Comparison of ENCODE assay signal across 9 cellular contexts in the genomic region with DNA sequence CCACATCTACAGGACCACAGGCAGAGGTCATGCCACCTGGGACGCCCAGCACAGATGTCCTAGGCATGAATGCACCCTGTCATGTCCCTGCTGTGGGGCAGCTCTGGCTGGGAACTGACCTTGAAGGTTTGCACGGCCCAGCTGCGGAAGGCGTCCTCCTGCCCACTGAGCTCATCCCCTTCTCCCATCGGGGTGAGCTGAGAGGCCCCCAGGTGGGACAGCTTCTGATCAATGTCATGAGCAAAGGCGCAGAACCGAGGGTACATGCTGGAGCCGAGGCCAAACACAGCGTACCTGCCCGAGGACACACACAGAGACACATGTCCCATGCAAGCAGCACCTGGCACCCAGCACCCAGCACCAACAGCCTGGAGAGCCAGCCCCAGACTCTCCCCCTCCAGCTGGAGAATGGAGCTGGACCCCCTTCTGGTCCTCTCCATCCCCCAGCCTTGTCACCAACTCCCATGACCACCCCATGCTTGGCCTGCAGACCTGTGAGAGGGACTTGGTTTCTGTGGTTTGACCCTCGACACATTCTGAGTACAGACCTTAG. TPM values are rescaled to one million over a fixed set of nuclear protein-coding genes. Genes with fewer than 3 reads are reported as not detected.
"Had no signal": no experiment of that assay in that cellular context is flagged by ENCODE, and none has a peak within 500 bp of the region (broad histone marks: within the 10 kb centered on the region; RNA-seq: fewer than 3 reads in every experiment).

No MANE protein-coding gene starts in this region.

- H3K9ac ChIP-seq: GM23248 had no signal

- H2AFZ ChIP-seq: GM23248, GM23338 had no signal

- H3K9me3 ChIP-seq: HAP-1 had no signal

- H3K27ac Mint-ChIP-seq: GM23338, H9, HFFc6 had no signal

- H3K4me3 ChIP-seq: GM23248, GM23338, HAP-1 had no signal

- H3K9me3 Mint-ChIP-seq: GM23338, H9, HFFc6 had no signal

- DNase-seq: GM23248, GOT3, H7, H9, HCEC 1CT, HFFc6 had no signal

- H3K4me1 ChIP-seq: HAP-1 had no signal

- ATAC-seq: GM23338, HCT116 had no signal

- H3K27ac ChIP-seq: GM23248 had no signal

- H3K4me3 Mint-ChIP-seq: GM23338, H9, HFFc6 had no signal

- H3K4me2 ChIP-seq: GM23338 had no signal

- H3K36me3 ChIP-seq: HAP-1 had no signal

RNA-seq across cellular contexts. Expression of gene NOS2, which starts 31.4 kb away (rescaled TPM):
- total RNA-seq: GM23248, HFFc6 had no signal
- polyA plus RNA-seq: GM23248 had no signal
